In the genomic region with DNA sequence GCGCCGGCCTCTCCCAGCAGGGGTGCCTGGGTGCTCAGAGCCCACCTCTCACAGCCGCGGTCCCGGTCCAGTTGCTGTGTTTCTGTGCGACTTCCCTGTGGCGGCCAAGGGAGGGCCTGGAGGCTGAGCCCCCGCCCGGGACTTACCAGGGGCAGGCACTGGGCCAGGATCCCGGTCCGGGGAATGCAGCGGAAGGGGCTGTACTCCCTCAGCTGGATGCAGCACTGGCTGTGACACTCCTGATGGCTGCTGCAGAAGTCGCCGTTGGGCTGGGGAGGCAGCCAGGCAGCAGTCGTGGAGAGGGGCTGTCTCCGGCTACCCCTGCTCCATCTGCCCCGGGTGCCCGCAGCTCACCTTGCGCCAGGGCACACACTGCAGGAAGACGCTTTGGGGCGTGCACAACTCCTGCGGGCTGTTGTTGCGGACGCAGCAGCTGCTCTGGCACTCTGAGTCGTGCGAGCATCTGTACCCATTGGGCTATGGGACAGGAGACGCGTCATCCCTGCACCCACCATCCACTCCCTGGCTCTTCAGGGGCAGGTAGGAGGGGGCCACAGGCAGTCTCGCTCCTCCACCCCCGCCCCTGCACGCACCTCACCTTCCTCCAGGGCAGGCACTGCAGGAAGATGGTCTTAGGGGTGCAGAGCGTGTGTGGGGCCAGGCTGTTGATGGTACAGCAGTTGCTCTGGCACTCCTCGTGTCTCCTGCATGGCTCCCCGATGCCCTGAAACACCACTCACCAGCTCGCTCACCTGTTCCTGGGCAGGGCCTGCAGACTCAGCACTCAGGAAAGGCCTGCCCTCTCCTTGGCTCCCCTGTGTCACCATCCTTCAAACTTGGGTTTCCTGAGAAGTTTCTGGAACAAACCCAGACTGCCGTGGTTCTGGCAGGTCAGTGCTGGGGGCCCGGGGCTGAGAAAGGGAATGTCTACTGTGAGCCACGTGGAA, we compare ENCODE assay signal across 16 cellular contexts. TPM values are rescaled to one million over a fixed set of nuclear protein-coding genes. Genes with fewer than 3 reads are reported as not detected.
DNase-seq lines count a peak whose midpoint lies in the region; ATAC-seq and TF ChIP-seq lines count a peak whose summit lies in the region.
"Had no signal": no experiment of that assay in that cellular context is flagged by ENCODE, and none has a peak within 500 bp of the region (broad histone marks: within the 10 kb centered on the region; RNA-seq: fewer than 3 reads in every experiment).

No MANE protein-coding gene starts in this region.

- TF ChIP-seq POLR2A in gastrocnemius medialis (IDR thresholded peaks at IDR 0.05) = no peak

- in situ Hi-C loops in gastrocnemius medialis (cut with MboI; ENCODE audit: low sequenced_read_pairs in 4 of 4) = loop anchor here in 1 of 4 donors (25.0 kb wide), 1 partner anchor 192 kb away; no protein-coding TSS in a partner anchor
- in situ Hi-C loops in ACHN (cut with HindIII; ENCODE audit: low pct_ligation_motif_present, low pct_unique_long_range_greater_than_20kb, low sequenced_read_pairs) = loop anchor here (25.0 kb wide), 1 partner anchor 467 kb away; a partner anchor contains a TSS

- peaks cover 0 to 7% of the 10 kb centered on the region in 2 donors for H3K4me1 ChIP-seq in gastrocnemius medialis
- H3K4me1 ChIP-seq in naive thymus-derived CD4-positive, alpha-beta T cell (ENCODE audit: control insufficient read depth in 2 of 2, insufficient read depth in 2 of 2, low read length in 2 of 2) = no peaks in the 10 kb centered on the region

- no peaks in the 10 kb centered on the region for H3K36me3 ChIP-seq in gastrocnemius medialis
- H3K36me3 ChIP-seq in naive thymus-derived CD4-positive, alpha-beta T cell (ENCODE audit: control insufficient read depth in 2 of 3, insufficient read depth in 3 of 3, low read length in 3 of 3) = no peaks in the 10 kb centered on the region
- H3K36me3 ChIP-seq: HAP-1 had no signal

- no peak overlapping the region for H3K27ac Mint-ChIP-seq in naive thymus-derived CD4-positive, alpha-beta T cell

- peaks cover 5 to 18% (median 12%) of the 10 kb centered on the region in 7 donors for H3K4me1 Mint-ChIP-seq in naive thymus-derived CD4-positive, alpha-beta T cell

- no peak for TF ChIP-seq CTCF in gastrocnemius medialis (IDR thresholded peaks at IDR 0.05 in 4 of 5, conservative IDR thresholded peaks at IDR 0.05 in 1 of 5)

- DNase-seq in NCI-H2171 (lab: John Stamatoyannopoulos, UW) (peak; percentile 38), dermis microvascular lymphatic vessel endothelial cell (ENCODE audit: low read depth in 2 of 2) (peak; percentile 67 to 71), left kidney (ENCODE audit: low read depth, low spot score) (peak; percentile 62), gastrocnemius medialis (no peak), ACHN (no peak)
- DNase-seq in naive thymus-derived CD4-positive, alpha-beta T cell = no peak
- DNase-seq: activated CD8-positive, alpha-beta memory T cell treated with anti-CD3 and anti-CD28 coated beads, Interleukin-2, amount 50 U/mL, for 4 hours; activated naive CD4-positive, alpha-beta T cell treated with Interleukin-2 at 50 U/mL for 16 hours; Karpas-422; left colon; NCI-H1436 treated with DMSO at 0.1 percent for 48 hours; NCI-H446 treated with DMSO at 0.1 percent for 48 hours had no signal

- H3K4me3 ChIP-seq in gastrocnemius medialis = peak overlapping the region; percentile 43 to 53 (median 50)
- no peak overlapping the region for H3K4me3 ChIP-seq in naive thymus-derived CD4-positive, alpha-beta T cell (ENCODE audit: low read length)
- H3K4me3 ChIP-seq: HAP-1 had no signal

- no peaks in the 10 kb centered on the region for H3K9me3 Mint-ChIP-seq in naive thymus-derived CD4-positive, alpha-beta T cell

- peaks cover 30 to 62% (median 48%) of the 10 kb centered on the region in 5 donors for H3K27me3 Mint-ChIP-seq in naive thymus-derived CD4-positive, alpha-beta T cell

- peak overlapping the region; percentile 64 to 82 (median 77) for H3K27ac ChIP-seq in gastrocnemius medialis
- H3K27ac ChIP-seq in naive thymus-derived CD4-positive, alpha-beta T cell (ENCODE audit: low read depth, low read length) = no peak overlapping the region

- CTCF ChIA-PET in naive thymus-derived CD4-positive, alpha-beta T cell (lab: Charles Lee) = interaction anchor here (0.6 kb wide), 1 partner anchor 43 kb away, joined by 6 read pairs; no protein-coding TSS in a partner anchor

- intact Hi-C loops in gastrocnemius medialis (cut with DNase I; ENCODE audit: low total_unique reads) = no loop called here
- intact Hi-C loops in naive thymus-derived CD4-positive, alpha-beta T cell (cut with micrococcal nuclease) = no loop called here

- no peaks in the 10 kb centered on the region for H3K9me3 ChIP-seq in gastrocnemius medialis
- H3K9me3 ChIP-seq in naive thymus-derived CD4-positive, alpha-beta T cell (ENCODE audit: control insufficient read depth in 2 of 3, low read length in 3 of 3) = no peaks in the 10 kb centered on the region
- H3K9me3 ChIP-seq: HAP-1 had no signal

- peak overlapping the region in 1 of 10 donors; percentile 71 for H3K4me3 Mint-ChIP-seq in naive thymus-derived CD4-positive, alpha-beta T cell

- H3K36me3 Mint-ChIP-seq in naive thymus-derived CD4-positive, alpha-beta T cell = peaks cover 0 to 4% (median 0%) of the 10 kb centered on the region in 5 donors

- H3K27me3 ChIP-seq in gastrocnemius medialis = peaks cover 47 to 82% (median 55%) of the 10 kb centered on the region in 3 donors
- H3K27me3 ChIP-seq in naive thymus-derived CD4-positive, alpha-beta T cell (ENCODE audit: control insufficient read depth in 2 of 2, insufficient read depth in 2 of 2, low read length in 2 of 2) = no peaks in the 10 kb centered on the region

- ATAC-seq in gastrocnemius medialis (no peak), GM21526 (IDR thresholded peaks at IDR 0.05; ENCODE audit: low FRiP score, unreplicated experiment) (no peak), HG03025 (IDR thresholded peaks at IDR 0.05; ENCODE audit: low FRiP score, unreplicated experiment) (no peak)
- ATAC-seq in naive thymus-derived CD4-positive, alpha-beta T cell = no peak
- ATAC-seq: activated CD4-positive, CD25-positive, alpha-beta regulatory T cell treated with anti-CD3 and anti-CD28 coated beads, Interleukin-2, amount 50 U/mL, for 24 hours; left colon had no signal

- POLR2A ChIA-PET in naive thymus-derived CD4-positive, alpha-beta T cell (lab: Charles Lee) = no interaction called here

RNA-seq across cellular contexts. Expression of a gene that starts 6.0 kb away (rescaled TPM):
- total RNA-seq in dermis microvascular lymphatic vessel endothelial cell = 2.7 and 10.1 TPM in 2 replicates
- total RNA-seq in gastrocnemius medialis = under 1 TPM in 1 of 4 donors, not detected in 3; 0.83 TPM
- total RNA-seq in naive thymus-derived CD4-positive, alpha-beta T cell = not detected
- polyA plus RNA-seq in naive thymus-derived CD4-positive, alpha-beta T cell = not detected
- total RNA-seq: left colon had no signal

RNA-seq across cellular contexts. Expression of a gene that starts 14.2 kb away (rescaled TPM):
- not detected in 2 replicates for total RNA-seq in dermis microvascular lymphatic vessel endothelial cell
- not detected for total RNA-seq in gastrocnemius medialis
- under 1 TPM in 1 of 5 experiments, not detected in 4; 0.32 TPM for total RNA-seq in naive thymus-derived CD4-positive, alpha-beta T cell
- not detected for polyA plus RNA-seq in naive thymus-derived CD4-positive, alpha-beta T cell

Comparison
In these comparisons a context has a peak if more than half of its experiments do, and no peak if none do; other contexts are left out.
1. DNase-seq: peak in NCI-H2171 (single experiment), dermis microvascular lymphatic vessel endothelial cell (2 of 2) and left kidney (single experiment); none in gastrocnemius medialis (0 of 2), ACHN (single experiment) and naive thymus-derived CD4-positive, alpha-beta T cell (0 of 9).